ENCODE assay signal across 11 cellular contexts in genomic region chr1:93695411-93696005, GRCh38. TPM values are rescaled to one million over a fixed set of nuclear protein-coding genes. Genes with fewer than 3 reads are reported as not detected.
DNase-seq lines count a peak whose midpoint lies in the region; ATAC-seq and TF ChIP-seq lines count a peak whose summit lies in the region.
"Had no signal": no experiment of that assay in that cellular context is flagged by ENCODE, and none has a peak within 500 bp of the region (broad histone marks: within the 10 kb centered on the region; RNA-seq: fewer than 3 reads in every experiment).

No MANE protein-coding gene starts in this region.

- H3K27ac Mint-ChIP-seq in Calu3 (ENCODE audit: unreplicated experiment) = no peak overlapping the region

- no TSS peak for BruUV-seq in Calu3 (replicated peaks; lab: Mats Ljungman, UMichigan)

- CTCF ChIA-PET in Calu3 (lab: Charles Lee) = interaction anchor here (0.7 to 1.1 kb wide), 2 partner anchors 9 to 241 kb away, joined by 3 to 5 read pairs; no protein-coding TSS in a partner anchor

- no peak overlapping the region for H3K4me3 Mint-ChIP-seq in Calu3 (ENCODE audit: low read depth, unreplicated experiment)

- H3K4me3 ChIP-seq in GM12865 (ENCODE audit: low read depth, low read length) (no peak overlapping the region), epithelial cell of esophagus (ENCODE audit: low read length) (no peak overlapping the region)

- TF ChIP-seq CTCF in GM12865 (IDR thresholded peaks at IDR 0.05; ENCODE audit: insufficient read depth, low read depth, low read length, missing control alignments) (no peak), epithelial cell of esophagus (IDR thresholded peaks at IDR 0.05; ENCODE audit: insufficient read depth, low read depth, low read length, missing control alignments) (no peak), Calu3 (IDR thresholded peaks at IDR 0.05; ENCODE audit: unreplicated experiment) (no peak)

- H3K36me3 Mint-ChIP-seq in Calu3 (ENCODE audit: insufficient read depth, unreplicated experiment) = no peaks in the 10 kb centered on the region

- H3K4me1 Mint-ChIP-seq in Calu3 (ENCODE audit: low read depth, unreplicated experiment) = no peaks in the 10 kb centered on the region

- DNase-seq in GM12865 (ENCODE audit: low read depth) (peak; percentile 35), epithelial cell of esophagus (ENCODE audit: low read depth) (peak; percentile 36), HuH-7.5 (ENCODE audit: low spot score) (no peak), NCI-H2029 treated with DMSO at 0.1 percent for 48 hours (lab: John Stamatoyannopoulos, UW) (no peak), Calu3 (no peak)
- DNase-seq: BE2C, foreskin fibroblast, NCI-H526 treated with DMSO at 0.1 percent for 48 hours had no signal

- intact Hi-C loops in Calu3 (cut with micrococcal nuclease; ENCODE audit: unreplicated experiment) = no loop called here

- ATAC-seq in GM21529 (IDR thresholded peaks at IDR 0.05; ENCODE audit: unreplicated experiment) (peak; percentile 58), HG03575 (IDR thresholded peaks at IDR 0.05; ENCODE audit: extremely low read depth, insufficient number of reproducible peaks, low FRiP score, unreplicated experiment) (peak; percentile 39), GM19452 (IDR thresholded peaks at IDR 0.05; ENCODE audit: unreplicated experiment) (no peak)

- no peaks in the 10 kb centered on the region for H3K9me3 Mint-ChIP-seq in Calu3 (ENCODE audit: low read depth, unreplicated experiment)

- H3K27me3 Mint-ChIP-seq in Calu3 (ENCODE audit: unreplicated experiment) = no peaks in the 10 kb centered on the region

RNA-seq across cellular contexts. Expression of gene BCAR3, which starts 13.9 kb away (rescaled TPM):
- 15.6 and 15.7 TPM in 2 replicates for total RNA-seq in Calu3 (2022)

Comparison
In these comparisons a context has a peak if more than half of its experiments do, and no peak if none do; other contexts are left out.
1. DNase-seq: peak in GM12865 (single experiment) and epithelial cell of esophagus (single experiment); none in HuH-7.5 (single experiment), NCI-H2029 treated with DMSO at 0.1 percent for 48 hours (single experiment) and Calu3 (single experiment).